In genomic region chr1:236522937-236523703, GRCh38 we compare ENCODE assay signal across 1 cellular context.
TF ChIP-seq lines count a peak whose summit lies in the region.

No MANE protein-coding gene starts in this region.

TF ChIP-seq in K562, 482 proteins besides CTCF, POLR2A, EP300 and RAD21 (continued from another document and continues in another):
- TF ChIP-seq REST (CRISPR knock-in tag; IDR thresholded peaks at IDR 0.05; ENCODE audit: low read depth) (peak; percentile 58; the same call in 1 of the 2 replicates), CTBP1 (IDR thresholded peaks at IDR 0.05; ENCODE audit: borderline replicate concordance) (no peak), SNAPC5 (CRISPR knock-in tag; IDR thresholded peaks at IDR 0.05) (no peak), CREB3 (tag; conservative IDR thresholded peaks at IDR 0.05; ENCODE audit: low read depth) (no peak), DLX4 (CRISPR knock-in tag; IDR thresholded peaks at IDR 0.05) (no peak), GTF3C2 (IDR thresholded peaks at IDR 0.05; ENCODE audit: borderline replicate concordance, extremely low read depth, insufficient read length) (no peak), MAX (CRISPR knock-in tag; IDR thresholded peaks at IDR 0.05) (no peak), HIVEP1 (CRISPR knock-in tag; IDR thresholded peaks at IDR 0.05) (no peak), HBP1 (CRISPR knock-in tag; IDR thresholded peaks at IDR 0.05) (no peak), MIER1 (IDR thresholded peaks at IDR 0.05; ENCODE audit: low read depth) (no peak), HOXB6 (CRISPR knock-in tag; IDR thresholded peaks at IDR 0.05; ENCODE audit: borderline replicate concordance) (no peak), ZNF780A (CRISPR knock-in tag; IDR thresholded peaks at IDR 0.05) (no peak), KLF1 (tag; IDR thresholded peaks at IDR 0.05) (no peak), CXXC5 (CRISPR knock-in tag; IDR thresholded peaks at IDR 0.05) (no peak), TEAD1 (CRISPR knock-in tag; IDR thresholded peaks at IDR 0.05) (no peak), MGA (IDR thresholded peaks at IDR 0.05) (no peak), HES1 (IDR thresholded peaks at IDR 0.05; ENCODE audit: low read depth) (no peak), NRF1 (conservative IDR thresholded peaks at IDR 0.05 in 1 of 2, IDR thresholded peaks at IDR 0.05 in 1 of 2) (no peak)
